In the genomic region with DNA sequence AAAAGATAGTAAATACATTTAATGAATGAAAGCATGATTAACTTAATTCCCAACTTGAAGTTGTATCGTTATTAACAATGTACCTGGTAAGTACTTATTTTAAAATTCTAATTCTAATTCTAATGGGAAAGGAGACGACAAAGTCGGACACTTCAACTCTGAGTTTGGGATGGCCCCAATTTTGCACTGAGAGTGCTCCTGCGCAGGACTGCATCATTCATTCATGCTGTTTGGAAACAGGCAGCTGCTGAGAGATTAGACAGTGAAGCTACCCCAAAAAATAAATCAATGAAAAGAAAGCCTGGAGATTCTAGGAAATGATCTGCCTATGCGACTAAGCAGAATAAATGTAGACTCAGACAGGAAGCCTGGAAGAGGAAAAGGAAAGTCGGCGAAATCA, we compare ENCODE assay signal across 8 cellular contexts.
DNase-seq lines count a peak whose midpoint lies in the region; ATAC-seq and TF ChIP-seq lines count a peak whose summit lies in the region.
"Had no signal": no experiment of that assay in that cellular context is flagged by ENCODE, and none has a peak within 500 bp of the region (broad histone marks: within the 10 kb centered on the region; RNA-seq: fewer than 3 reads in every experiment).

No MANE protein-coding gene starts in this region.

- H3K27ac ChIP-seq in HUES48 (ENCODE audit: low read depth, low read length) = peak overlapping the region; percentile 47
- H3K27ac ChIP-seq in smooth muscle cell (ENCODE audit: low read depth) = no peak overlapping the region

- no peak for TF ChIP-seq CTCF in smooth muscle cell (IDR thresholded peaks at IDR 0.05; ENCODE audit: borderline replicate concordance, insufficient read depth, poor library complexity, severe bottlenecking)

- no peaks in the 10 kb centered on the region for H3K79me2 ChIP-seq in smooth muscle cell (ENCODE audit: low read depth)

- H3K4me3 ChIP-seq in HUES48 (ENCODE audit: low read depth, low read length) (peak overlapping the region; percentile 65), adipocyte (ENCODE audit: low read length) (peak overlapping the region; percentile 64), iPS-18c (ENCODE audit: insufficient read depth, low read depth, low read length) (peak overlapping the region; percentile 63; the same call in 1 of the 2 replicates), smooth muscle cell (peak overlapping the region; percentile 49)

- no peaks in the 10 kb centered on the region for H3K9me3 ChIP-seq in HUES48 (ENCODE audit: control insufficient read depth, insufficient read depth, low read length)
- no peaks in the 10 kb centered on the region for H3K9me3 ChIP-seq in adipocyte (ENCODE audit: control insufficient read depth, low read length)
- no peaks in the 10 kb centered on the region for H3K9me3 ChIP-seq in iPS-18c (ENCODE audit: control insufficient read depth, insufficient read depth, low read length)
- no peaks in the 10 kb centered on the region for H3K9me3 ChIP-seq in smooth muscle cell (replicated peaks; ENCODE audit: low read depth)

- H3K4me1 ChIP-seq in HUES48 (ENCODE audit: control insufficient read depth, insufficient read depth, low read length) (0 out of 2 replicates have a peak, but pooled peaks cover 3% of the 10 kb centered on the region), adipocyte (ENCODE audit: control insufficient read depth, insufficient read depth, low read length) (no peaks in the 10 kb centered on the region), smooth muscle cell (ENCODE audit: low read depth) (no peaks in the 10 kb centered on the region)

- H3K9ac ChIP-seq in HUES48 (ENCODE audit: low read depth, low read length) = peak overlapping the region; percentile 33
- peak overlapping the region; percentile 61 for H3K9ac ChIP-seq in adipocyte (ENCODE audit: low read length)
- no peak overlapping the region for H3K9ac ChIP-seq in smooth muscle cell (ENCODE audit: low read depth)

- H3F3A ChIP-seq in smooth muscle cell (ENCODE audit: low read depth) = no peaks in the 10 kb centered on the region

- ATAC-seq in HG02884 (IDR thresholded peaks at IDR 0.05; ENCODE audit: unreplicated experiment) = no peak

- no peaks in the 10 kb centered on the region for H3K27me3 ChIP-seq in HUES48 (ENCODE audit: control insufficient read depth, insufficient read depth, low read length)
- no peaks in the 10 kb centered on the region for H3K27me3 ChIP-seq in adipocyte (replicated peaks; ENCODE audit: control insufficient read depth, insufficient read depth, low read length)
- peaks cover 4% of the 10 kb centered on the region for H3K27me3 ChIP-seq in smooth muscle cell (ENCODE audit: low read depth)

- H3K4me2 ChIP-seq in smooth muscle cell = peak overlapping the region; percentile 86

- H2AFZ ChIP-seq in smooth muscle cell (ENCODE audit: low read depth) = peak overlapping the region; percentile 69

- 74% methylated on average over 7 of the region's 7 CpGs for WGBS in smooth muscle cell (ENCODE audit: low lambda C conversion rate)

- H3K36me3 ChIP-seq in HUES48 (ENCODE audit: control insufficient read depth, insufficient read depth, low read length) (peaks cover 4% of the 10 kb centered on the region), adipocyte (ENCODE audit: control insufficient read depth, insufficient read depth, low read length, severe bottlenecking) (peaks cover 6% of the 10 kb centered on the region), smooth muscle cell (ENCODE audit: low read depth) (no peaks in the 10 kb centered on the region)

- no peaks in the 10 kb centered on the region for H4K20me1 ChIP-seq in smooth muscle cell (ENCODE audit: low read depth)

- DNase-seq in adipocyte (ENCODE audit: low read depth) (no peak), smooth muscle cell (lab: John Stamatoyannopoulos, UW; ENCODE audit: unreplicated experiment) (no peak), HT-29 (ENCODE audit: low spot score) (no peak)
- DNase-seq in stimulated activated CD4-positive, alpha-beta T cell treated with anti-CD3 and anti-CD28 coated beads, Interleukin-2, amount 100 ng/mL, for 48 hours = no peak
- DNase-seq: DND-41 had no signal
